ENCODE assay signal across 14 cellular contexts in the genomic region with DNA sequence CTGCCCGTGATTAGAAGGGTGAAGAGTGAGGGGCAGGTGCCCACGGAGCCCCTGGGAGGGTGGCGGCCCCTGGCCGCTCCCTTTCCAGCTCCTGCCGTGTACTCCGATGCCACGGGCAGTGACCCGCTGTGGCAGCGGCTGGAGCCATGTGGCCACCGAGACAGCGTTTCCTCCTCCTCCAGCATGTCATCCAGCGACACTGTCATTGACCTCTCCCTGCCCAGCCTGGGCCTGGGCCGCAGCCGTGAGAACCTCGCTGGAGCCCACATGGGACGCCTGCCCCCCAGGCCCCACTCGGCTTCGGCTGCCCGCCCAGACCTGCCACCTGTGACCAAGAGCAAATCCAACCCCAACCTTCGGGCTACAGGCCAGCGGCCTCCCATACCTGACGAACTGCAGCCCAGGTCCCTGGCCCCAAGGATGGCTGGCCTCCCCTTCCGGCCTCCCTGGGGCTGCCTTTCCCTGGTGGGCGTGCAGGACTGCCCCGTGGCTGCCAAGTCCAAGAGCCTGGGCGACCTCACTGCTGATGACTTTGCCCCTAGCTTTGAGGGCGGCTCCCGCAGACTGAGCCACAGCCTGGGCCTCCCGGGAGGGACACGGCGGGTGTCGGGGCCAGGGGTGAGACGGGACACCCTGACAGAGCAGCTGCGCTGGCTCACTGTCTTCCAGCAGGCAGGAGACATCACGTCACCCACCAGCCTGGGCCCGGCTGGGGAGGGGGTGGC. TPM values are rescaled to one million over a fixed set of nuclear protein-coding genes. Genes with fewer than 3 reads are reported as not detected.
"Had no signal": no experiment of that assay in that cellular context is flagged by ENCODE, and none has a peak within 500 bp of the region (broad histone marks: within the 10 kb centered on the region; RNA-seq: fewer than 3 reads in every experiment).

No MANE protein-coding gene starts in this region.

- H3K27me3 ChIP-seq: testis had no signal

- H3K27ac Mint-ChIP-seq: activated CD4-positive, alpha-beta memory T cell treated with anti-CD3 and anti-CD28 coated beads for 36 hours; natural killer cell had no signal

- H3K4me3 ChIP-seq: lung, prostate gland, testis had no signal

- H3K4me3 Mint-ChIP-seq: activated CD4-positive, alpha-beta memory T cell treated with anti-CD3 and anti-CD28 coated beads for 36 hours; natural killer cell; stimulated activated naive CD8-positive, alpha-beta T cell treated with anti-CD3 and anti-CD28 coated beads, Interleukin-15, amount 100 ng/mL, for 72 hours had no signal

- H3K4me1 ChIP-seq: prostate gland, testis had no signal

- ATAC-seq: esophagus mucosa, natural killer cell had no signal

- FAIRE-seq: astrocyte, endometrium had no signal

- H3K27ac ChIP-seq: prostate gland, testis had no signal

- H3K27me3 Mint-ChIP-seq: activated CD4-positive, alpha-beta memory T cell treated with anti-CD3 and anti-CD28 coated beads for 36 hours; stimulated activated naive CD8-positive, alpha-beta T cell treated with anti-CD3 and anti-CD28 coated beads, Interleukin-15, amount 100 ng/mL, for 72 hours had no signal

- H3K36me3 Mint-ChIP-seq: natural killer cell had no signal

- H3K9me3 ChIP-seq: prostate gland, testis had no signal

- H3K9me3 Mint-ChIP-seq: activated CD4-positive, alpha-beta memory T cell treated with anti-CD3 and anti-CD28 coated beads for 36 hours; natural killer cell; stimulated activated naive CD8-positive, alpha-beta T cell treated with anti-CD3 and anti-CD28 coated beads, Interleukin-15, amount 100 ng/mL, for 72 hours had no signal

- DNase-seq: activated CD4-positive, alpha-beta memory T cell treated with anti-CD3 and anti-CD28 coated beads for 36 hours; activated CD4-positive, alpha-beta T cell treated with anti-CD3 and anti-CD28 coated beads for 1 hour; glutamatergic neuron; left cardiac atrium; natural killer cell; occipital lobe; stimulated activated CD4-positive, alpha-beta T cell treated with anti-CD3 and anti-CD28 coated beads, Interleukin-4, amount 100 ng/mL, for 4 hours; stimulated activated naive CD8-positive, alpha-beta T cell treated with anti-CD3 and anti-CD28 coated beads, Interleukin-15, amount 100 ng/mL, for 72 hours; testis had no signal

RNA-seq across cellular contexts. Expression of a gene that starts 25.7 kb away (rescaled TPM):
- total RNA-seq: astrocyte, natural killer cell had no signal
